Comparison of ENCODE assay signal across 27 cellular contexts in the genomic region with DNA sequence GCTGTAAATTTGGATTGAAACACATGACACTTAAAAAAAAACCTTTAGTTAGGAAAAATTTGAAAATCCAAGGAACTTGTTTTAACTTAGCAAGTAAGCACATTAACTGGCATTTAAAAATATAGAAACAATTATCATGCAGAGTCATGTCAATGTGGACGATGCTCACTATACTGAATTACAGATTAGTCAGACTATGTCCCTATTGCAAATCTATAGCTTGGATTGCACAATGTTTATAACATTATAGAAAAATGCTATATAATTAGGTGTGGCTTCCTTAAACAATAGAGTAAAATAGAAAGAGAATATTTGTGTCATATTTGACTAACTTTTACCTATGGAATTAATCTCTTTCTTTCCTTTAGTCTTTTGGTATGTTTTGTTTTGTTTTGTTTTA. TPM values are rescaled to one million over a fixed set of nuclear protein-coding genes. Genes with fewer than 3 reads are reported as not detected.
A peak's percentile ranks its signal among the peaks of the same experiment; 100 is the strongest.
DNase-seq lines count a peak whose midpoint lies in the region; ATAC-seq, FAIRE-seq and TF ChIP-seq lines count a peak whose summit lies in the region.
"Had no signal": no experiment of that assay in that cellular context is flagged by ENCODE, and none has a peak within 500 bp of the region (broad histone marks: within the 10 kb centered on the region; RNA-seq: fewer than 3 reads in every experiment).

No MANE protein-coding gene starts in this region.

- H3K23me2 ChIP-seq in H1 (ENCODE audit: low read depth, low read length): no peaks in the 10 kb centered on the region

- ATAC-seq in HepG2: no peak
- ATAC-seq in right lobe of liver: no peak
- ATAC-seq in foreskin keratinocyte: peak; percentile 62
- ATAC-seq in HG02610 (IDR thresholded peaks at IDR 0.05; ENCODE audit: unreplicated experiment): no peak
- ATAC-seq in stimulated activated effector memory CD8-positive, alpha-beta T cell treated with anti-CD3 and anti-CD28 coated beads, Interleukin-12 subunit alpha, Interleukin-12 subunit beta, amount 100 ng/mL, for 72 hours: no peak
- no peak for ATAC-seq in HG03571 (IDR thresholded peaks at IDR 0.05; ENCODE audit: unreplicated experiment)
- ATAC-seq: A549, GM12878, HCT116 had no signal

- H3K4me2 ChIP-seq in HepG2 (ENCODE audit: low read depth, low read length): no peak overlapping the region
- no peak overlapping the region for H3K4me2 ChIP-seq in H1 (ENCODE audit: insufficient read depth in 1 of 2, low read depth in 2 of 2, low read length in 2 of 2)
- H3K4me2 ChIP-seq: A549; BLaER1 treated with 17β-estradiol and CSF1 and Interleukin-3, amounts not matched to agents 10 nM and 100 nM had no signal

- H3K4me1 ChIP-seq in HepG2 (ENCODE audit: insufficient read depth, low read length) (no peaks in the 10 kb centered on the region), right lobe of liver (no peaks in the 10 kb centered on the region), H1 (replicated peaks in 1 of 4; ENCODE audit: control insufficient read depth in 3 of 4, insufficient read depth in 4 of 4, low read length in 3 of 4) (peaks cover 0 to 2% (median 0%) of the 10 kb centered on the region in 4 experiments; a peak in 2 of 7 replicates), foreskin keratinocyte (peaks cover 8% of the 10 kb centered on the region)
- H3K4me1 ChIP-seq: A549; BLaER1 treated with 17β-estradiol and CSF1 and Interleukin-3, amounts not matched to agents 10 nM and 100 nM had no signal

- no peak overlapping the region for H2BK12ac ChIP-seq in H1 (ENCODE audit: low read depth, low read length)

- TF ChIP-seq POLR2A in HepG2 (IDR thresholded peaks at IDR 0.05; ENCODE audit: insufficient read depth in 1 of 2, low read depth in 2 of 2, low read length in 2 of 2) (no peak), right lobe of liver (IDR thresholded peaks at IDR 0.05) (no peak), H1 (IDR thresholded peaks at IDR 0.05; ENCODE audit: control extremely low read depth in 1 of 2, low read depth in 2 of 2, low read length in 2 of 2) (no peak)

- H2BK5ac ChIP-seq in H1 (ENCODE audit: low read depth, low read length): no peak overlapping the region

- no peak overlapping the region for H3K56ac ChIP-seq in H1 (replicated peaks; ENCODE audit: insufficient read length, low read depth, low read length)

- H3K9ac ChIP-seq in HepG2 (ENCODE audit: insufficient read depth, low read depth, low read length): no peak overlapping the region
- no peak overlapping the region for H3K9ac ChIP-seq in H1 (replicated peaks in 1 of 4; ENCODE audit: extremely low read depth in 1 of 4, low read depth in 3 of 4, low read length in 3 of 4)
- H3K9ac ChIP-seq: BLaER1 treated with 17β-estradiol and CSF1 and Interleukin-3, amounts not matched to agents 10 nM and 100 nM; GM23248 had no signal

- TF ChIP-seq EP300 in HepG2 (IDR thresholded peaks at IDR 0.05; ENCODE audit: low read depth in 2 of 2, low read length in 2 of 2): no peak
- TF ChIP-seq EP300 in HepG2 (CRISPR knock-in tag; IDR thresholded peaks at IDR 0.05; ENCODE audit: borderline replicate concordance): no peak
- TF ChIP-seq EP300 in H1 (IDR thresholded peaks at IDR 0.05; ENCODE audit: borderline replicate concordance in 1 of 2, low read depth in 2 of 2, low read length in 2 of 2): no peak

- no peak overlapping the region for H2AFZ ChIP-seq in HepG2 (ENCODE audit: low read length)
- no peak overlapping the region for H2AFZ ChIP-seq in H1 (ENCODE audit: low read length)
- H2AFZ ChIP-seq: GM23248 had no signal

- intact Hi-C loops in HepG2 (cut with micrococcal nuclease; ENCODE audit: unreplicated experiment): no loop called here
- intact Hi-C loops in right lobe of liver (cut with DNase I): no loop called here

- H3K14ac ChIP-seq in H1 (ENCODE audit: insufficient read length): no peak overlapping the region

- H3K36me3 ChIP-seq in HepG2 (replicated peaks in 1 of 2; ENCODE audit: control insufficient read depth in 1 of 2, insufficient read depth in 2 of 2, low read length in 2 of 2) (no peaks in the 10 kb centered on the region), right lobe of liver (no peaks in the 10 kb centered on the region), H1 (ENCODE audit: control insufficient read depth in 2 of 4, insufficient read depth in 4 of 4, low read length in 3 of 4) (no peaks in the 10 kb centered on the region)
- H3K36me3 ChIP-seq: BE2C; BLaER1 treated with 17β-estradiol and CSF1 and Interleukin-3, amounts not matched to agents 10 nM and 100 nM had no signal

- in situ Hi-C loops in HepG2 (cut with HindIII; ENCODE audit: extremely low pct_ligation_motif_present, low pct_unique_long_range_greater_than_20kb): no loop called here

- no peaks in the 10 kb centered on the region for H3K79me1 ChIP-seq in H1 (ENCODE audit: low read depth, low read length)

- H3K9me3 ChIP-seq in HepG2 (ENCODE audit: low read length): no peaks in the 10 kb centered on the region
- H3K9me3 ChIP-seq in right lobe of liver: no peaks in the 10 kb centered on the region
- no peaks in the 10 kb centered on the region for H3K9me3 ChIP-seq in H1 (ENCODE audit: insufficient read depth in 2 of 2, low read depth in 1 of 2, low read length in 1 of 2)
- H3K9me3 ChIP-seq: A549; BE2C; BLaER1 treated with 17β-estradiol and CSF1 and Interleukin-3, amounts not matched to agents 10 nM and 100 nM had no signal

- TF ChIP-seq RAD21 in HepG2 (CRISPR knock-in tag; IDR thresholded peaks at IDR 0.05) (no peak), H1 (IDR thresholded peaks at IDR 0.05 in 1 of 2, conservative IDR thresholded peaks at IDR 0.05 in 1 of 2; ENCODE audit: low read depth in 2 of 2, low read length in 2 of 2) (no peak)

- no peak overlapping the region for H3K4me3 ChIP-seq in HepG2 (replicated peaks in 1 of 3; ENCODE audit: insufficient read depth in 1 of 3, low read depth in 2 of 3, low read length in 3 of 3)
- no peak overlapping the region for H3K4me3 ChIP-seq in right lobe of liver
- H3K4me3 ChIP-seq in H1 (ENCODE audit: extremely low read depth in 1 of 4, insufficient read depth in 2 of 4, low read depth in 3 of 4, low read length in 4 of 4): no peak overlapping the region
- H3K4me3 ChIP-seq: A549; BLaER1 treated with 17β-estradiol and CSF1 and Interleukin-3, amounts not matched to agents 10 nM and 100 nM; GM12878; GM23248 had no signal

- peaks cover 12% of the 10 kb centered on the region for H3K9me3 Mint-ChIP-seq in stimulated activated effector memory CD8-positive, alpha-beta T cell treated with anti-CD3 and anti-CD28 coated beads, Interleukin-12 subunit alpha, Interleukin-12 subunit beta, amount 100 ng/mL, for 72 hours
- H3K9me3 Mint-ChIP-seq: CD4-positive, alpha-beta T cell; H9 had no signal

- H3K36me3 Mint-ChIP-seq in stimulated activated effector memory CD8-positive, alpha-beta T cell treated with anti-CD3 and anti-CD28 coated beads, Interleukin-12 subunit alpha, Interleukin-12 subunit beta, amount 100 ng/mL, for 72 hours: no peaks in the 10 kb centered on the region
- H3K36me3 Mint-ChIP-seq: CD14-positive monocyte; CD8-positive, alpha-beta memory T cell had no signal

- H2BK20ac ChIP-seq in H1 (ENCODE audit: low read length): no peak overlapping the region

- H2AK5ac ChIP-seq in H1 (ENCODE audit: low read depth, low read length): no peak overlapping the region

- no peaks in the 10 kb centered on the region for H3K4me1 Mint-ChIP-seq in stimulated activated effector memory CD8-positive, alpha-beta T cell treated with anti-CD3 and anti-CD28 coated beads, Interleukin-12 subunit alpha, Interleukin-12 subunit beta, amount 100 ng/mL, for 72 hours
- H3K4me1 Mint-ChIP-seq: CD14-positive monocyte; CD8-positive, alpha-beta memory T cell had no signal

- TF ChIP-seq CTCF in HepG2 (CRISPR knock-in tag; IDR thresholded peaks at IDR 0.05) (no peak), right lobe of liver (IDR thresholded peaks at IDR 0.05) (no peak), H1 (IDR thresholded peaks at IDR 0.05; ENCODE audit: control extremely low read depth in 1 of 3, insufficient read depth in 1 of 3, low read depth in 1 of 3, low read length in 3 of 3) (no peak), foreskin keratinocyte (conservative IDR thresholded peaks at IDR 0.05) (no peak)

- H4K91ac ChIP-seq in H1 (replicated peaks; ENCODE audit: insufficient read length, low read length): no peak overlapping the region

- WGBS in HepG2 (ENCODE audit: low lambda C conversion rate): 0% methylated on average over 1 of the region's 1 CpG
- 57% methylated on average over 1 of the region's 1 CpG for WGBS in right lobe of liver (ENCODE audit: insufficient coverage, low coverage, low lambda C conversion rate, missing lambda C conversion rate)
- WGBS in H1 (ENCODE audit: extremely low coverage in 1 of 2, insufficient coverage in 1 of 2, insufficient read length in 1 of 2, insufficient replicate concordance in 2 of 2, low coverage in 1 of 2, low lambda C conversion rate in 2 of 2, missing lambda C conversion rate in 1 of 2), 2 experiments: 90% methylated on average over 1 of the region's 1 CpG; no CpG with 5 or more reads in 1 of the 2 experiments

- no peak overlapping the region for H4K8ac ChIP-seq in H1 (ENCODE audit: extremely low read depth, insufficient read depth, low read length)

- H2BK120ac ChIP-seq in H1 (replicated peaks; ENCODE audit: low read depth, low read length): no peak overlapping the region

- POLR2A ChIA-PET in HepG2 (lab: Yijun Ruan, JAX) (no interaction called here), H1 (lab: Charles Lee; ENCODE audit: partially characterized antibody) (no interaction called here)

- no peak overlapping the region for H3K4me3 Mint-ChIP-seq in stimulated activated effector memory CD8-positive, alpha-beta T cell treated with anti-CD3 and anti-CD28 coated beads, Interleukin-12 subunit alpha, Interleukin-12 subunit beta, amount 100 ng/mL, for 72 hours
- H3K4me3 Mint-ChIP-seq: CD14-positive monocyte; CD4-positive, alpha-beta T cell; CD8-positive, alpha-beta memory T cell; H9 had no signal

- no peak overlapping the region for H3K4ac ChIP-seq in H1 (replicated peaks; ENCODE audit: insufficient read length, low read depth, low read length)

- H3K27ac ChIP-seq in HepG2 (ENCODE audit: extremely low read length, insufficient read depth, low read length) (no peak overlapping the region), right lobe of liver (no peak overlapping the region), H1 (ENCODE audit: low read depth, low read length) (no peak overlapping the region), foreskin keratinocyte (no peak overlapping the region)
- H3K27ac ChIP-seq: A549; BLaER1 treated with 17β-estradiol and CSF1 and Interleukin-3, amounts not matched to agents 10 nM and 100 nM; GM23248 had no signal

- no peak overlapping the region for H3K18ac ChIP-seq in H1 (ENCODE audit: extremely low read depth, low read length)

- no peak overlapping the region for H3K27ac Mint-ChIP-seq in stimulated activated effector memory CD8-positive, alpha-beta T cell treated with anti-CD3 and anti-CD28 coated beads, Interleukin-12 subunit alpha, Interleukin-12 subunit beta, amount 100 ng/mL, for 72 hours
- H3K27ac Mint-ChIP-seq: CD14-positive monocyte; CD4-positive, alpha-beta T cell; CD8-positive, alpha-beta memory T cell; H9 had no signal

- no peak overlapping the region for H4K5ac ChIP-seq in H1 (ENCODE audit: insufficient read length, low read depth, low read length)

- no peak for DNase-seq in HepG2 (ENCODE audit: low spot score)
- no peak for DNase-seq in right lobe of liver
- DNase-seq in H1 (ENCODE audit: low read depth in 1 of 2, low spot score in 2 of 2): no peak
- DNase-seq in foreskin keratinocyte: peak in 1 of 2 donors; percentile 36
- no peak for DNase-seq in stimulated activated effector memory CD8-positive, alpha-beta T cell treated with anti-CD3 and anti-CD28 coated beads, Interleukin-12 subunit alpha, Interleukin-12 subunit beta, amount 100 ng/mL, for 72 hours (ENCODE audit: low spot score in 2 of 2)
- DNase-seq: 8988T; ACHN; AML-193; BE2C; CD4-positive, alpha-beta T cell; CD8-positive, alpha-beta memory T cell; DMS 273 treated with DMSO at 0.1 percent for 48 hours; DMS79; EL; GDM1; GM23248; H9 had no signal

- CTCF ChIA-PET in HepG2 (lab: Yijun Ruan, JAX; ENCODE audit: low intra/inter-chr PET ratio, low total read pairs): no interaction called here
- CTCF ChIA-PET in H1 (lab: Charles Lee; ENCODE audit: partially characterized antibody): no interaction called here

- FAIRE-seq in HepG2 (lab: Jason Lieb, UNC): no peak
- FAIRE-seq in H1 (lab: Jason Lieb, UNC): no peak
- FAIRE-seq: A549, D721Med, GM12878, GM19239 had no signal

- no peak overlapping the region for H2BK15ac ChIP-seq in H1 (ENCODE audit: low read length)

- no peak overlapping the region for H3K23ac ChIP-seq in H1 (ENCODE audit: insufficient read length)

- H4K20me1 ChIP-seq in HepG2 (ENCODE audit: insufficient read depth, low read length): no peaks in the 10 kb centered on the region
- H4K20me1 ChIP-seq in H1 (replicated peaks in 1 of 2; ENCODE audit: control insufficient read depth in 1 of 2, insufficient read depth in 2 of 2, low read length in 2 of 2): no peaks in the 10 kb centered on the region
- H4K20me1 ChIP-seq: BLaER1 treated with 17β-estradiol and CSF1 and Interleukin-3, amounts not matched to agents 10 nM and 100 nM had no signal

- no peaks in the 10 kb centered on the region; a peak in 1 of 5 replicates for H3K27me3 ChIP-seq in HepG2 (ENCODE audit: control insufficient read depth in 1 of 2, insufficient read depth in 2 of 2, low read length in 2 of 2)
- H3K27me3 ChIP-seq in right lobe of liver: no peaks in the 10 kb centered on the region
- no peaks in the 10 kb centered on the region for H3K27me3 ChIP-seq in H1 (replicated peaks in 1 of 4; ENCODE audit: control insufficient read depth in 3 of 4, extremely low read depth in 1 of 4, insufficient read depth in 3 of 4, low read length in 3 of 4)
- no peaks in the 10 kb centered on the region for H3K27me3 ChIP-seq in foreskin keratinocyte
- H3K27me3 ChIP-seq: BE2C; BLaER1 treated with 17β-estradiol and CSF1 and Interleukin-3, amounts not matched to agents 10 nM and 100 nM had no signal

- H3K79me2 ChIP-seq in HepG2 (ENCODE audit: insufficient read depth, low read length) (no peaks in the 10 kb centered on the region), H1 (ENCODE audit: control insufficient read depth in 1 of 2, insufficient read depth in 2 of 2, low read length in 2 of 2) (no peaks in the 10 kb centered on the region)

- BruUV-seq in HepG2 (replicated peaks; lab: Mats Ljungman, UMichigan): no TSS peak

RNA-seq across cellular contexts. Expression of gene TUSC7, which starts 48.4 kb away (rescaled TPM):
- total RNA-seq in HepG2 (2016; rRNA removed; fragmentation: Illumina TruSeq; extraction: Trizol): not detected in 2 replicates
- not detected in 2 replicates for total RNA-seq in HepG2 (2016; cell fraction: cytosol; rRNA removed; fragmentation: Illumina TruSeq; extraction: Trizol; ENCODE audit: low read depth)
- total RNA-seq in HepG2 (2016; cell fraction: insoluble cytoplasmic fraction; rRNA removed; fragmentation: Illumina TruSeq; extraction: Trizol): not detected in 2 replicates
- not detected in 2 replicates for total RNA-seq in HepG2 (2016; cell fraction: membrane; rRNA removed; fragmentation: Illumina TruSeq; extraction: Trizol)
- not detected in 2 replicates for total RNA-seq in HepG2 (2016; cell fraction: nucleus; rRNA removed; fragmentation: Illumina TruSeq; extraction: Trizol)
- polyA plus RNA-seq in HepG2 (2011; rRNA removed): not detected in 2 replicates
- polyA plus RNA-seq in HepG2 (2011; cell fraction: cytosol; rRNA removed): not detected in 2 replicates
- polyA plus RNA-seq in HepG2 (2011; cell fraction: nucleus; rRNA removed): not detected in 2 replicates
- not detected in 2 replicates for polyA plus RNA-seq in HepG2 (2012)
- polyA plus RNA-seq in HepG2 (2016; cell fraction: cytosol; fragmentation: Illumina TruSeq; extraction: Trizol; ENCODE audit: low read depth): not detected in 2 replicates
- not detected in 2 replicates for polyA plus RNA-seq in HepG2 (2016; cell fraction: insoluble cytoplasmic fraction; fragmentation: Illumina TruSeq; extraction: Trizol; ENCODE audit: low read depth)
- not detected in 2 replicates for polyA plus RNA-seq in HepG2 (2016; cell fraction: membrane; fragmentation: Illumina TruSeq; extraction: Trizol; ENCODE audit: low read depth)
- not detected in 2 replicates for polyA plus RNA-seq in HepG2 (2016; cell fraction: nucleus; fragmentation: Illumina TruSeq; extraction: Trizol; ENCODE audit: insufficient read depth, low read depth)
- not detected in 2 replicates for polyA minus RNA-seq in HepG2 (2011; rRNA and poly(A)+ RNA removed; ENCODE audit: low replicate concordance)
- polyA minus RNA-seq in HepG2 (2011; cell fraction: cytosol; rRNA and poly(A)+ RNA removed): not detected in 2 replicates
- not detected in 2 replicates for polyA minus RNA-seq in HepG2 (2011; cell fraction: nucleus; rRNA and poly(A)+ RNA removed)
- total RNA-seq in right lobe of liver: not detected
- total RNA-seq in H1 (2021; fragmentation: NEBNext Ultra II Directional; extraction: Animal tissue kit (Norgen Biotek cat#: 25700)): not detected in 2 replicates
- polyA plus RNA-seq in H1 (2011; rRNA removed): not detected in 2 replicates
- polyA plus RNA-seq in H1 (2011; cell fraction: cytosol; rRNA removed): not detected
- polyA plus RNA-seq in H1 (2011; cell fraction: nucleus; rRNA removed): not detected
- polyA plus RNA-seq in H1 (2012, experiment 1 of 2): not detected in 4 replicates
- not detected for polyA plus RNA-seq in H1 (2012, experiment 2 of 2)
- polyA plus RNA-seq in H1 (2013, experiment 1 of 2): not detected
- not detected for polyA plus RNA-seq in H1 (2013, experiment 2 of 2)
- polyA minus RNA-seq in H1 (2011; rRNA and poly(A)+ RNA removed): not detected in 2 replicates
- polyA minus RNA-seq in H1 (2011; cell fraction: cytosol; rRNA and poly(A)+ RNA removed): not detected
- polyA minus RNA-seq in H1 (2011; cell fraction: nucleus; rRNA and poly(A)+ RNA removed): not detected
- not detected in 2 replicates for total RNA-seq in foreskin keratinocyte
- polyA plus RNA-seq in foreskin keratinocyte: not detected in 2 replicates
- total RNA-seq: CD4-positive, alpha-beta T cell; CD8-positive, alpha-beta memory T cell; GM12878; GM23248; H4; H9 had no signal
- polyA plus RNA-seq: A549; CD14-positive monocyte; CD8-positive, alpha-beta memory T cell; GM12878 had no signal

Comparison
In these comparisons a context has a peak if more than half of its experiments do, and no peak if none do; other contexts are left out.
1. Of the 41 proteins assayed by ChIP-seq in both HepG2 and H1: peak only in HepG2: none; only in H1: none; in both: CEBPB; in neither: 40.